Comparison of ENCODE assay signal across 19 cellular contexts in the genomic region with DNA sequence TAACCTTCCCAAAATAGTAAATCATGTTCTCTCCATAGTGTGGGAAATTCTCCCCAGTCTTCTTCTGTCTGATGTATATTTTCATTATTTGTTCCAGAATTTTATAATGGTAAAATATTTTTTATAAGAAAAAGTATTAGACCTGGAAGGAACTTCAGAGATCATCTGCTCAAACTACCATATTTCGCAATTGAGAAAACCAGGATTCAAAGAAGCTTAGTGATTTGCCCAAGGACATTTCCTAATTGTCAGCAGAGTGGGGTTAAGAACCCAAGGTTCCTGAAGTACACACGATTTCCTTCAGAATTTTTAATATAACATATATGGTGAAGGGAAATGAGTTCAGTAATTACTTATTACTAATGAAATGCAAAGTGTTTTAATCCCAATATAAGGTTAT.
"Had no signal": no experiment of that assay in that cellular context is flagged by ENCODE, and none has a peak within 500 bp of the region (broad histone marks: within the 10 kb centered on the region; RNA-seq: fewer than 3 reads in every experiment).

No MANE protein-coding gene starts in this region.

- DNase-seq: activated CD4-positive, alpha-beta T cell treated with anti-CD3 and anti-CD28 coated beads, Interleukin-2, amount 50 U/mL, for 48 hours; activated CD8-positive, alpha-beta memory T cell treated with anti-CD3 and anti-CD28 coated beads, Interleukin-2, amount 10 ng/mL, durations not matched to agents 7 days and 5 days; activated effector memory CD4-positive, alpha-beta T cell treated with Interleukin-2 at 50 U/mL for 16 hours; activated T-cell treated with anti-CD3 and anti-CD28 coated beads, Interleukin-2, amount 50 U/mL, for 1 hour; adrenal gland; effector memory CD8-positive, alpha-beta T cell; gastrocnemius medialis; head of caudate nucleus; kidney glomerular epithelial cell; left ventricle myocardium inferior; mammary epithelial cell; midbrain; stimulated activated CD4-positive, alpha-beta T cell treated with anti-CD3 and anti-CD28 coated beads, Interleukin-2, amount 100 ng/mL, for 24 hours; T-helper 2 cell had no signal

- H3K4me3 Mint-ChIP-seq: activated CD8-positive, alpha-beta memory T cell treated with anti-CD3 and anti-CD28 coated beads, Interleukin-2, amount 10 ng/mL, durations not matched to agents 7 days and 5 days; activated naive CD4-positive, alpha-beta T cell treated with anti-CD3 and anti-CD28 coated beads, Interleukin-2, amount 50 U/mL, for 24 hours; effector memory CD8-positive, alpha-beta T cell; neural crest cell; stimulated activated naive CD8-positive, alpha-beta T cell treated with anti-CD3 and anti-CD28 coated beads, Interleukin-15, Interleukin-2, amounts not matched to agents 100 ng/mL and 50 ng/mL, for 24 hours had no signal

- H3K9me3 ChIP-seq: adrenal gland, gastrocnemius medialis, left ventricle myocardium inferior, tibial nerve had no signal

- H3K27me3 Mint-ChIP-seq: activated CD8-positive, alpha-beta memory T cell treated with anti-CD3 and anti-CD28 coated beads, Interleukin-2, amount 10 ng/mL, durations not matched to agents 7 days and 5 days; activated naive CD4-positive, alpha-beta T cell treated with anti-CD3 and anti-CD28 coated beads, Interleukin-2, amount 50 U/mL, for 24 hours; effector memory CD8-positive, alpha-beta T cell; stimulated activated naive CD8-positive, alpha-beta T cell treated with anti-CD3 and anti-CD28 coated beads, Interleukin-15, Interleukin-2, amounts not matched to agents 100 ng/mL and 50 ng/mL, for 24 hours had no signal

- ATAC-seq: activated CD8-positive, alpha-beta memory T cell treated with anti-CD3 and anti-CD28 coated beads, Interleukin-2, amount 10 ng/mL, durations not matched to agents 7 days and 5 days; effector memory CD8-positive, alpha-beta T cell; gastrocnemius medialis had no signal

- H3K4me3 ChIP-seq: adrenal gland, cardiac muscle cell, gastrocnemius medialis, left ventricle myocardium inferior, tibial nerve had no signal

- H3K27ac Mint-ChIP-seq: activated CD8-positive, alpha-beta memory T cell treated with anti-CD3 and anti-CD28 coated beads, Interleukin-2, amount 10 ng/mL, durations not matched to agents 7 days and 5 days had no signal

- H3K9me3 Mint-ChIP-seq: activated naive CD4-positive, alpha-beta T cell treated with anti-CD3 and anti-CD28 coated beads, Interleukin-2, amount 50 U/mL, for 24 hours; effector memory CD8-positive, alpha-beta T cell; neural crest cell; stimulated activated naive CD8-positive, alpha-beta T cell treated with anti-CD3 and anti-CD28 coated beads, Interleukin-15, Interleukin-2, amounts not matched to agents 100 ng/mL and 50 ng/mL, for 24 hours had no signal

- H3K27ac ChIP-seq: adrenal gland, cardiac muscle cell, gastrocnemius medialis, left ventricle myocardium inferior, tibial nerve had no signal

- H3K27me3 ChIP-seq: adrenal gland, cardiac muscle cell, gastrocnemius medialis, tibial nerve had no signal

- H3K4me1 ChIP-seq: gastrocnemius medialis, left ventricle myocardium inferior, tibial nerve had no signal

- H3K4me1 Mint-ChIP-seq: neural crest cell had no signal
